10 cellular contexts compared by ENCODE assay signal in the genomic region with DNA sequence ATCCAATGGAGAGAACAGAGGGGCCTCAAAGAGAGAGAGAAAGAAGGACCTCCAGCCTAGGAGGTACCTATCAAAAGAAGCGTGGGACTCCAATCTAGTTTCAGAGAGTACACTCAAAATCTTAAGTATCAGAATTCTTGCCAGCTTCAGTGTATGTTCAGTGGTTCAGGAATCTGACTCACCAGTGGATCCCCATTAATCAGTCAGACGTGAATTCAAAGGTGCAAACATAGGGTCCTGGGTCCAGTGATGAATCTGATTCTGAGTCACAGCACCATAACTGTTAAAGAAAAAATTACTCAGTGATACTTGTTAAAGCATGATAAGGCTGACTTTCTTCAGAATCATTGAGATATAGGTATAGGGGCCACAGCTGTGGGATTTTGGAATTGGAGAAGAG. TPM values are rescaled to one million over a fixed set of nuclear protein-coding genes. Genes with fewer than 3 reads are reported as not detected.
DNase-seq lines count a peak whose midpoint lies in the region; ATAC-seq and TF ChIP-seq lines count a peak whose summit lies in the region.
"Had no signal": no experiment of that assay in that cellular context is flagged by ENCODE, and none has a peak within 500 bp of the region (broad histone marks: within the 10 kb centered on the region; RNA-seq: fewer than 3 reads in every experiment).

No MANE protein-coding gene starts in this region.

- H3K4me1 ChIP-seq in Karpas-422 (ENCODE audit: low read length), result peaks cover 12% of the 10 kb centered on the region
- H3K4me1 ChIP-seq: psoas muscle had no signal

- H3K4me3 ChIP-seq in fibroblast of the aortic adventitia (ENCODE audit: low read depth, low read length) (no peak overlapping the region), Karpas-422 (ENCODE audit: low read length) (no peak overlapping the region)
- H3K4me3 ChIP-seq: psoas muscle had no signal

- H3K27ac ChIP-seq in Karpas-422 (ENCODE audit: low read length), result no peak overlapping the region
- H3K27ac ChIP-seq: psoas muscle had no signal

- H2AFZ ChIP-seq in Karpas-422 (ENCODE audit: low read length), result no peak overlapping the region

- H3K36me3 Mint-ChIP-seq in T-helper 17 cell (ENCODE audit: low read depth), result peaks cover 4% of the 10 kb centered on the region
- H3K36me3 Mint-ChIP-seq in activated CD8-positive, alpha-beta memory T cell treated with anti-CD3 and anti-CD28 coated beads, Interleukin-2, amount 10 ng/mL, durations not matched to agents 7 days and 5 days, result peaks cover 32% of the 10 kb centered on the region

- no peak for ATAC-seq in T-helper 17 cell
- ATAC-seq in GM19324 (IDR thresholded peaks at IDR 0.05; ENCODE audit: low FRiP score, unreplicated experiment), result no peak
- ATAC-seq in GM18858 (IDR thresholded peaks at IDR 0.05; ENCODE audit: unreplicated experiment), result no peak
- ATAC-seq in activated CD8-positive, alpha-beta memory T cell treated with anti-CD3 and anti-CD28 coated beads, Interleukin-2, amount 10 ng/mL, durations not matched to agents 7 days and 5 days, result no peak
- ATAC-seq: Panc1, psoas muscle had no signal

- TF ChIP-seq CTCF in fibroblast of the aortic adventitia (IDR thresholded peaks at IDR 0.05; ENCODE audit: insufficient read depth, low read length), result no peak

- CTCF ChIA-PET in activated CD8-positive, alpha-beta memory T cell treated with anti-CD3 and anti-CD28 coated beads, Interleukin-2, amount 10 ng/mL, durations not matched to agents 7 days and 5 days (lab: Charles Lee), result no interaction called here

- H3K9me3 ChIP-seq in T-helper 17 cell (ENCODE audit: control insufficient read depth, low read length, poor library complexity, severe bottlenecking) (no peaks in the 10 kb centered on the region), Karpas-422 (ENCODE audit: low read length) (no peaks in the 10 kb centered on the region)
- H3K9me3 ChIP-seq: psoas muscle had no signal

- peaks cover 87% of the 10 kb centered on the region for H3K79me2 ChIP-seq in Karpas-422 (ENCODE audit: low read length)

- no peaks in the 10 kb centered on the region for H3K9me3 Mint-ChIP-seq in activated CD8-positive, alpha-beta memory T cell treated with anti-CD3 and anti-CD28 coated beads, Interleukin-2, amount 10 ng/mL, durations not matched to agents 7 days and 5 days (ENCODE audit: low read depth)

- H3K36me3 ChIP-seq in Karpas-422 (ENCODE audit: insufficient read depth, low read length), result peaks cover 63% of the 10 kb centered on the region

- H3K27me3 Mint-ChIP-seq in T-helper 17 cell, result no peaks in the 10 kb centered on the region
- H3K27me3 Mint-ChIP-seq in activated CD8-positive, alpha-beta memory T cell treated with anti-CD3 and anti-CD28 coated beads, Interleukin-2, amount 10 ng/mL, durations not matched to agents 7 days and 5 days, result no peaks in the 10 kb centered on the region

- no peaks in the 10 kb centered on the region for H4K20me1 ChIP-seq in Karpas-422 (ENCODE audit: insufficient read depth, low read depth, low read length)

- H3K27ac Mint-ChIP-seq in T-helper 17 cell, result peak overlapping the region; percentile 84
- no peak overlapping the region for H3K27ac Mint-ChIP-seq in activated CD8-positive, alpha-beta memory T cell treated with anti-CD3 and anti-CD28 coated beads, Interleukin-2, amount 10 ng/mL, durations not matched to agents 7 days and 5 days

- no peak overlapping the region for H3K9ac ChIP-seq in Karpas-422 (ENCODE audit: low read length)

- peak; percentile 2 for DNase-seq in stimulated activated naive CD4-positive, alpha-beta T cell treated with Interleukin-2 at 50 U/mL for 16 hours (lab: John Stamatoyannopoulos, UW)
- no peak for DNase-seq in stimulated activated naive CD4-positive, alpha-beta T cell (lab: John Stamatoyannopoulos, UW)
- DNase-seq in T-helper 17 cell, result no peak
- DNase-seq in fibroblast of the aortic adventitia (ENCODE audit: low read depth), result peak; percentile 53
- no peak for DNase-seq in activated CD8-positive, alpha-beta memory T cell treated with anti-CD3 and anti-CD28 coated beads, Interleukin-2, amount 10 ng/mL, durations not matched to agents 7 days and 5 days
- no peak for DNase-seq in Karpas-422
- DNase-seq: psoas muscle had no signal

- peaks cover 17% of the 10 kb centered on the region for H3K4me1 Mint-ChIP-seq in T-helper 17 cell
- peaks cover 13% of the 10 kb centered on the region for H3K4me1 Mint-ChIP-seq in activated CD8-positive, alpha-beta memory T cell treated with anti-CD3 and anti-CD28 coated beads, Interleukin-2, amount 10 ng/mL, durations not matched to agents 7 days and 5 days

- H3K27me3 ChIP-seq in Karpas-422 (ENCODE audit: low read length), result no peaks in the 10 kb centered on the region

- no peak overlapping the region for H3K4me2 ChIP-seq in Karpas-422 (ENCODE audit: low read depth, low read length, poor library complexity, severe bottlenecking)

- H3K4me3 Mint-ChIP-seq in T-helper 17 cell, result no peak overlapping the region
- H3K4me3 Mint-ChIP-seq in activated CD8-positive, alpha-beta memory T cell treated with anti-CD3 and anti-CD28 coated beads, Interleukin-2, amount 10 ng/mL, durations not matched to agents 7 days and 5 days, result no peak overlapping the region

- H3K9me2 ChIP-seq in Karpas-422 (replicated peaks; ENCODE audit: insufficient read depth, low read length), result no peaks in the 10 kb centered on the region

RNA-seq across cellular contexts. Expression of gene ETNK1, which starts 33.2 kb away (rescaled TPM):
- 10 to 100 TPM; 52.0 to 52.9 TPM for total RNA-seq in T-helper 17 cell
- 37.6 and 51.1 TPM in 2 replicates for total RNA-seq in fibroblast of the aortic adventitia (ENCODE audit: low replicate concordance)
- total RNA-seq in activated CD8-positive, alpha-beta memory T cell treated with anti-CD3 and anti-CD28 coated beads, Interleukin-2, amount 10 ng/mL, durations not matched to agents 7 days and 5 days, result 10 to 100 TPM; 77.7 to 83.1 TPM
- 43.9 and 93.7 TPM in 2 replicates for total RNA-seq in Karpas-422 (2014; rRNA removed; shearing (Covaris generic); ENCODE audit: low replicate concordance)

Comparison
In these comparisons a context has a peak if more than half of its experiments do, and no peak if none do; other contexts are left out.
1. DNase-seq: peak in stimulated activated naive CD4-positive, alpha-beta T cell treated with Interleukin-2 at 50 U/mL for 16 hours (single experiment) and fibroblast of the aortic adventitia (single experiment); none in stimulated activated naive CD4-positive, alpha-beta T cell (0 of 6), T-helper 17 cell (0 of 3), activated CD8-positive, alpha-beta memory T cell treated with anti-CD3 and anti-CD28 coated beads, Interleukin-2, amount 10 ng/mL, durations not matched to agents 7 days and 5 days (single experiment) and Karpas-422 (single experiment).